In the genomic region with DNA sequence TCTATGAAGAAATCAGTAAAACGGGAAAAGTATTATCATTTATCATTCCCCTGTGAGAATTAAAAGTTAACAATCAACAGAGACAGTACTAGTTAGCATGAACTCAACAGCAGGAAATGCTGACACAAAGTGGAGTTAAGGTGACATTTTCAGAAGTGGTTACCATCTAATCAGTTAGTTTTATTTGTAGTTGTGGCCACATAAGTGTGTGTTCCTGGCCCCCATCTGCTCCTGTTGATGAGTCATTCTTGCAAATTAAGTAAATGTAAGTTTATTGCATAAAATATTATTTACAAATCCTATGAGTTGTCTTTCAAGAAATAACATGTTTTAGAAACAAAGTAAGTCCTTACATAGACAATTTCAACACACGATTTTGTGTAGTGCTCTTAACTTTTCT, we compare ENCODE assay signal across 20 cellular contexts. TPM values are rescaled to one million over a fixed set of nuclear protein-coding genes. Genes with fewer than 3 reads are reported as not detected.
"Had no signal": no experiment of that assay in that cellular context is flagged by ENCODE, and none has a peak within 500 bp of the region (broad histone marks: within the 10 kb centered on the region; RNA-seq: fewer than 3 reads in every experiment).

No MANE protein-coding gene starts in this region.

- H3K36me3 ChIP-seq: lower lobe of right lung, tibial artery had no signal

- H3K4me1 Mint-ChIP-seq: activated B cell treated with CpG ODN at 0.5 μM for 24 hours; activated CD4-positive, alpha-beta memory T cell treated with anti-CD3 and anti-CD28 coated beads, Interleukin-2, amount 10 ng/mL, durations not matched to agents 7 days and 5 days; activated CD8-positive, alpha-beta memory T cell treated with anti-CD3 and anti-CD28 coated beads, Interleukin-2, amount 10 ng/mL, durations not matched to agents 7 days and 5 days; activated T-helper 17 cell treated with anti-CD3 and anti-CD28 coated beads, Interleukin-2, amount 50 U/mL, for 72 hours had no signal

- H3K4me3 ChIP-seq: dorsolateral prefrontal cortex, lower lobe of right lung, tibial artery had no signal

- H3K27me3 Mint-ChIP-seq: activated CD4-positive, alpha-beta memory T cell treated with anti-CD3 and anti-CD28 coated beads, Interleukin-2, amount 10 ng/mL, durations not matched to agents 7 days and 5 days; activated CD8-positive, alpha-beta memory T cell treated with anti-CD3 and anti-CD28 coated beads, Interleukin-2, amount 10 ng/mL, durations not matched to agents 7 days and 5 days; activated T-helper 17 cell treated with anti-CD3 and anti-CD28 coated beads, Interleukin-2, amount 50 U/mL, for 72 hours had no signal

- DNase-seq: activated B cell treated with CpG ODN at 0.5 μM for 24 hours; activated CD4-positive, alpha-beta memory T cell treated with anti-CD3 and anti-CD28 coated beads, Interleukin-2, amount 10 ng/mL, durations not matched to agents 7 days and 5 days; activated CD4-positive, alpha-beta T cell treated with anti-CD3 and anti-CD28 coated beads for 4 hours; activated CD8-positive, alpha-beta memory T cell treated with anti-CD3 and anti-CD28 coated beads, Interleukin-2, amount 10 ng/mL, durations not matched to agents 7 days and 5 days; activated naive CD4-positive, alpha-beta T cell; anterior cingulate cortex; caudate nucleus; dorsolateral prefrontal cortex; endodermal cell; lower lobe of right lung; nucleus accumbens; stimulated activated CD4-positive, alpha-beta T cell treated with anti-CD3 and anti-CD28 coated beads, Interleukin-12 subunit alpha, Interleukin-12 subunit beta, amount 100 ng/mL, for 4 hours; stimulated activated CD4-positive, alpha-beta T cell treated with anti-CD3 and anti-CD28 coated beads, Interleukin-1b, Interleukin-23, amount 100 ng/mL, for 48 hours; stimulated activated naive CD4-positive, alpha-beta T cell treated with Interleukin-2 at 50 U/mL for 16 hours; T-helper 1 cell; T-helper 9 cell; tibial artery had no signal

- H3K27ac ChIP-seq: dorsolateral prefrontal cortex, lower lobe of right lung, tibial artery had no signal

- H3K9me3 Mint-ChIP-seq: nephron had no signal

- ATAC-seq: activated CD8-positive, alpha-beta memory T cell treated with anti-CD3 and anti-CD28 coated beads, Interleukin-2, amount 10 ng/mL, durations not matched to agents 7 days and 5 days; activated T-helper 17 cell treated with anti-CD3 and anti-CD28 coated beads, Interleukin-2, amount 50 U/mL, for 72 hours; lower lobe of right lung had no signal

- H3K27ac Mint-ChIP-seq: activated B cell treated with CpG ODN at 0.5 μM for 24 hours; activated CD4-positive, alpha-beta memory T cell treated with anti-CD3 and anti-CD28 coated beads, Interleukin-2, amount 10 ng/mL, durations not matched to agents 7 days and 5 days; activated CD8-positive, alpha-beta memory T cell treated with anti-CD3 and anti-CD28 coated beads, Interleukin-2, amount 10 ng/mL, durations not matched to agents 7 days and 5 days; activated T-helper 17 cell treated with anti-CD3 and anti-CD28 coated beads, Interleukin-2, amount 50 U/mL, for 72 hours; brain; endodermal cell; nephron had no signal

- H3K4me3 Mint-ChIP-seq: activated B cell treated with CpG ODN at 0.5 μM for 24 hours; activated CD4-positive, alpha-beta memory T cell treated with anti-CD3 and anti-CD28 coated beads, Interleukin-2, amount 10 ng/mL, durations not matched to agents 7 days and 5 days; activated CD8-positive, alpha-beta memory T cell treated with anti-CD3 and anti-CD28 coated beads, Interleukin-2, amount 10 ng/mL, durations not matched to agents 7 days and 5 days; activated T-helper 17 cell treated with anti-CD3 and anti-CD28 coated beads, Interleukin-2, amount 50 U/mL, for 72 hours; brain; endodermal cell; nephron had no signal

- H3K9me3 ChIP-seq: lower lobe of right lung, tibial artery had no signal

- H3K36me3 Mint-ChIP-seq: activated CD8-positive, alpha-beta memory T cell treated with anti-CD3 and anti-CD28 coated beads, Interleukin-2, amount 10 ng/mL, durations not matched to agents 7 days and 5 days; brain had no signal

RNA-seq across cellular contexts. Expression of a gene that starts 8.9 kb away (rescaled TPM):
- total RNA-seq: activated B cell treated with CpG ODN at 0.5 μM for 24 hours; activated CD4-positive, alpha-beta memory T cell treated with anti-CD3 and anti-CD28 coated beads, Interleukin-2, amount 10 ng/mL, durations not matched to agents 7 days and 5 days; activated CD8-positive, alpha-beta memory T cell treated with anti-CD3 and anti-CD28 coated beads, Interleukin-2, amount 10 ng/mL, durations not matched to agents 7 days and 5 days; activated T-helper 17 cell treated with anti-CD3 and anti-CD28 coated beads, Interleukin-2, amount 50 U/mL, for 72 hours had no signal
